Comparison of ENCODE assay signal across 26 cellular contexts in the genomic region with DNA sequence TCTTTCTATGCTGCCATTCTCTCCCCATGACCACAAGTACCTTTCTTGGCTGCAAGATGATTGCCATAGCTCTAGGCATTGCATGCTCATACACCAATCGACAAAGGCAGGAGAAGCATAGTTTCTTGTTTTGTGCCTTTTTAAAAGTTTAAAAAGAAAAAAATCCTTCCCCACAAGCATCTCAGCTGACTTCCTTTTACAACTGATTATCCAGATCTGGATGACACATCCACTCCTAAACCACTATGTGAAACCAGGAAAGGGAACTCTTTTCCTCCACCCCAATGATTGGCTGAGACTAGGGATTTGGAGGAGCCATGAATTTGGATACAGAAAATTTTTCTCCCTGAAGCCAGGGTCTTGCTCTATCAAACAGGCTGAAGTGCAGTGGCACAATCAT. TPM values are rescaled to one million over a fixed set of nuclear protein-coding genes. Genes with fewer than 3 reads are reported as not detected.
DNase-seq lines count a peak whose midpoint lies in the region; ATAC-seq and TF ChIP-seq lines count a peak whose summit lies in the region.
"Had no signal": no experiment of that assay in that cellular context is flagged by ENCODE, and none has a peak within 500 bp of the region (broad histone marks: within the 10 kb centered on the region; RNA-seq: fewer than 3 reads in every experiment).

No MANE protein-coding gene starts in this region.

- H3K4me3 Mint-ChIP-seq in activated naive CD8-positive, alpha-beta T cell: no peak overlapping the region
- H3K4me3 Mint-ChIP-seq in activated naive CD8-positive, alpha-beta T cell treated with anti-CD3 and anti-CD28 coated beads, Interleukin-2, amount 50 U/mL, for 24 hours: no peak overlapping the region
- H3K4me3 Mint-ChIP-seq in nephron progenitor cell: no peak overlapping the region
- H3K4me3 Mint-ChIP-seq: CD14-positive monocyte; natural killer cell; stimulated activated naive CD8-positive, alpha-beta T cell treated with anti-CD3 and anti-CD28 coated beads, Interleukin-15, amount 100 ng/mL, for 72 hours; T-cell had no signal

- ATAC-seq in activated naive CD8-positive, alpha-beta T cell treated with anti-CD3 and anti-CD28 coated beads, Interleukin-2, amount 50 U/mL, for 24 hours: no peak
- no peak for ATAC-seq in HG02938 (IDR thresholded peaks at IDR 0.05; ENCODE audit: unreplicated experiment)
- ATAC-seq: natural killer cell; Right ventricle myocardium inferior; stimulated activated naive CD8-positive, alpha-beta T cell treated with anti-CD3 and anti-CD28 coated beads, Interleukin-15, amount 100 ng/mL, for 72 hours; T-cell; upper lobe of right lung had no signal

- peak overlapping the region; percentile 10 for H3K27ac Mint-ChIP-seq in activated naive CD8-positive, alpha-beta T cell
- H3K27ac Mint-ChIP-seq in activated naive CD8-positive, alpha-beta T cell treated with anti-CD3 and anti-CD28 coated beads, Interleukin-2, amount 50 U/mL, for 24 hours: no peak overlapping the region
- no peak overlapping the region for H3K27ac Mint-ChIP-seq in nephron progenitor cell
- H3K27ac Mint-ChIP-seq: T-cell had no signal

- no peak overlapping the region for H3K4me3 ChIP-seq in fibroblast of pulmonary artery (replicated peaks; ENCODE audit: low read depth, low read length)
- H3K4me3 ChIP-seq: smooth muscle cell, upper lobe of right lung had no signal

- H3K4me1 Mint-ChIP-seq in activated naive CD8-positive, alpha-beta T cell (ENCODE audit: low read depth): peaks cover 9% of the 10 kb centered on the region
- peaks cover 20% of the 10 kb centered on the region for H3K4me1 Mint-ChIP-seq in activated naive CD8-positive, alpha-beta T cell treated with anti-CD3 and anti-CD28 coated beads, Interleukin-2, amount 50 U/mL, for 24 hours
- peaks cover 22% of the 10 kb centered on the region for H3K4me1 Mint-ChIP-seq in nephron progenitor cell

- H3K27me3 Mint-ChIP-seq in activated naive CD8-positive, alpha-beta T cell: no peaks in the 10 kb centered on the region
- no peaks in the 10 kb centered on the region for H3K27me3 Mint-ChIP-seq in activated naive CD8-positive, alpha-beta T cell treated with anti-CD3 and anti-CD28 coated beads, Interleukin-2, amount 50 U/mL, for 24 hours
- peaks cover 5% of the 10 kb centered on the region for H3K27me3 Mint-ChIP-seq in nephron progenitor cell (ENCODE audit: low read depth, poor library complexity)
- H3K27me3 Mint-ChIP-seq: stimulated activated naive CD8-positive, alpha-beta T cell treated with anti-CD3 and anti-CD28 coated beads, Interleukin-15, amount 100 ng/mL, for 72 hours; T-cell had no signal

- peaks cover 6% of the 10 kb centered on the region for H3K36me3 Mint-ChIP-seq in activated naive CD8-positive, alpha-beta T cell
- peaks cover 10% of the 10 kb centered on the region for H3K36me3 Mint-ChIP-seq in activated naive CD8-positive, alpha-beta T cell treated with anti-CD3 and anti-CD28 coated beads, Interleukin-2, amount 50 U/mL, for 24 hours (ENCODE audit: low read depth)
- H3K36me3 Mint-ChIP-seq in nephron progenitor cell (ENCODE audit: low read depth): no peaks in the 10 kb centered on the region
- H3K36me3 Mint-ChIP-seq: natural killer cell had no signal

- TF ChIP-seq CTCF in fibroblast of pulmonary artery (IDR thresholded peaks at IDR 0.05; ENCODE audit: low read length, missing control alignments) (no peak), nephron progenitor cell (IDR thresholded peaks at IDR 0.05) (no peak)

- H3K9me3 Mint-ChIP-seq in activated naive CD8-positive, alpha-beta T cell (ENCODE audit: low read depth): no peaks in the 10 kb centered on the region
- H3K9me3 Mint-ChIP-seq in activated naive CD8-positive, alpha-beta T cell treated with anti-CD3 and anti-CD28 coated beads, Interleukin-2, amount 50 U/mL, for 24 hours: no peaks in the 10 kb centered on the region
- no peaks in the 10 kb centered on the region for H3K9me3 Mint-ChIP-seq in nephron progenitor cell
- H3K9me3 Mint-ChIP-seq: natural killer cell; stimulated activated naive CD8-positive, alpha-beta T cell treated with anti-CD3 and anti-CD28 coated beads, Interleukin-15, amount 100 ng/mL, for 72 hours; T-cell had no signal

- no peak for DNase-seq in activated naive CD8-positive, alpha-beta T cell treated with anti-CD3 and anti-CD28 coated beads, Interleukin-2, amount 50 U/mL, for 24 hours
- DNase-seq in RPMI7951 (ENCODE audit: low read depth) (peak; percentile 63), fibroblast of pulmonary artery (ENCODE audit: low read depth) (peak; percentile 37), medulla oblongata (ENCODE audit: extremely low spot score) (no peak), nephron progenitor cell (no peak), NCI-H1417 (lab: John Stamatoyannopoulos, UW) (no peak)
- DNase-seq: activated T-cell treated with anti-CD3 and anti-CD28 coated beads for 4 hours; anterior cingulate cortex; cerebellar nuclear complex; DMS53; effector CD8-positive, alpha-beta T cell; hypothalamus; KBM-7; natural killer cell; NCI-H1105; NCI-H2107; NCI-H510A treated with DMSO at 0.1 percent for 48 hours; stimulated activated CD4-positive, alpha-beta T cell treated with anti-CD3 and anti-CD28 coated beads, Interleukin-4, amount 100 ng/mL, for 1 hour; stimulated activated naive CD8-positive, alpha-beta T cell treated with anti-CD3 and anti-CD28 coated beads, Interleukin-15, amount 100 ng/mL, for 72 hours; T-cell; upper lobe of right lung had no signal

RNA-seq across cellular contexts. Expression of gene LRRC4, which starts 14.5 kb away (rescaled TPM):
- under 0.01 TPM in 1 of 2 replicates, not detected in the other for total RNA-seq in RPMI7951 (2014; rRNA removed; shearing (Covaris generic))
- total RNA-seq: smooth muscle cell had no signal

Comparison
In these comparisons a context has a peak if more than half of its experiments do, and no peak if none do; other contexts are left out.
1. DNase-seq: peak in RPMI7951 (single experiment) and fibroblast of pulmonary artery (single experiment); none in activated naive CD8-positive, alpha-beta T cell treated with anti-CD3 and anti-CD28 coated beads, Interleukin-2, amount 50 U/mL, for 24 hours (single experiment), medulla oblongata (single experiment), nephron progenitor cell (single experiment) and NCI-H1417 (0 of 3).